Comparison of ENCODE assay signal across 18 cellular contexts in the genomic region with DNA sequence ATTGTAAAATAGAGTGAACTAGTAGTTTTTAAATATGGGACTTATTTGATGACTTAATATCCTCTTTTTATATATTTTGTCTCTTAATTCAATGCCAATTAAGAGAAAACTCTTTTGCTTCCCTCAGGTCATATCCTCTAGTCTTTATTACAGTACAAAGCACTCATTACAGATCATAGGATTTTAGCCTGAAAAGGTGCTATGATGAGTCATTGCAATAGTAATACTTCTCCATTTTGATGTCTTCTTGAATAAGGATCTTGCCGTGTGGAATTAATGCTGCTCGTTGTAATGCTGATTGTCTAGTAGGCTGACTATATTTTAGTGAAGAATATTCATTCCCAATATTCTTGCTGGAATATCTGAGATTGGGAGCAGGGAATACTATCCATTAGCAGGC.
DNase-seq lines count a peak whose midpoint lies in the region; ATAC-seq lines count a peak whose summit lies in the region.
"Had no signal": no experiment of that assay in that cellular context is flagged by ENCODE, and none has a peak within 500 bp of the region (broad histone marks: within the 10 kb centered on the region; RNA-seq: fewer than 3 reads in every experiment).

No MANE protein-coding gene starts in this region.

- intact Hi-C loops in head of caudate nucleus (cut with DNase I), result no loop called here

- peak; percentile 1 for DNase-seq in OCI-M1 (lab: John Stamatoyannopoulos, UW)
- DNase-seq in cerebellar cortex (ENCODE audit: low spot score), result no peak
- DNase-seq in head of caudate nucleus, result no peak
- DNase-seq: activated CD8-positive, alpha-beta T cell treated with anti-CD3 and anti-CD28 coated beads, Interleukin-2, amount 10 ng/mL, durations not matched to agents 7 days and 5 days; activated T-cell treated with anti-CD3 and anti-CD28 coated beads, Interleukin-2, amount 50 U/mL, for 48 hours; cerebellar nuclear complex; left colon; NCI-H2029 treated with DMSO at 0.1 percent for 48 hours; NCI-H524; nephron progenitor cell; stimulated activated CD4-positive, alpha-beta T cell treated with anti-CD3 and anti-CD28 coated beads, Interleukin-2, amount 100 ng/mL, for 48 hours; stomach; upper lobe of right lung had no signal

- ATAC-seq in GM18868 (IDR thresholded peaks at IDR 0.05; ENCODE audit: unreplicated experiment) (peak; percentile 82), GM21390 (IDR thresholded peaks at IDR 0.05; ENCODE audit: unreplicated experiment) (peak; percentile 65), HG03159 (IDR thresholded peaks at IDR 0.05; ENCODE audit: unreplicated experiment) (peak; percentile 75), GM21447 (IDR thresholded peaks at IDR 0.05; ENCODE audit: unreplicated experiment) (no peak)
- ATAC-seq: activated CD8-positive, alpha-beta T cell treated with anti-CD3 and anti-CD28 coated beads, Interleukin-2, amount 10 ng/mL, durations not matched to agents 7 days and 5 days; K562; left colon; upper lobe of right lung had no signal
